10 cellular contexts compared by ENCODE assay signal in the genomic region with DNA sequence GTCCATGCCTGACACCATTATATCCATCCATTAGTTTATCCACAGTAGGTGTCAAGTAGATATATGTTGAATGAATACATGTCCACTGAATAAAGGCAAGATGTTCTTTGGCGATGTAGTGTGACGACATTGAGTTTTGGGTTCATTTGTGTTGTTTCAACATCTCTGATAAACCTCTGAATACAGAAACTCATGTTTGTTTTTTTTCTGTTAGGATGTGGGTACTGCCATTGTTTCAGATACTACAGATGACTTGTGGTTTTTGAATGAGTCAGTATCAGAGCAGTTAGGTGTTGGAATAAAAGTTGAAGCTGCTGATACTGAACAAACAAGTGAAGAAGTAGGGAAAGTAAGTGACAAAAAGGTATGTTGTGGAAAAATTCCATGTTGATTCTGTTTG. TPM values are rescaled to one million over a fixed set of nuclear protein-coding genes. Genes with fewer than 3 reads are reported as not detected.
DNase-seq lines count a peak whose midpoint lies in the region; ATAC-seq and FAIRE-seq lines count a peak whose summit lies in the region.
"Had no signal": no experiment of that assay in that cellular context is flagged by ENCODE, and none has a peak within 500 bp of the region (broad histone marks: within the 10 kb centered on the region; RNA-seq: fewer than 3 reads in every experiment).

No MANE protein-coding gene starts in this region.

- no peak for FAIRE-seq in frontal cortex (lab: Jason Lieb, UNC)

- peaks cover 24 to 56% (median 55%) of the 10 kb centered on the region in 4 donors for H3K4me1 Mint-ChIP-seq in naive thymus-derived CD8-positive, alpha-beta T cell

- peaks cover 0 to 12% (median 0%) of the 10 kb centered on the region in 9 donors for H3K9me3 Mint-ChIP-seq in naive thymus-derived CD8-positive, alpha-beta T cell

- DNase-seq in adipocyte (ENCODE audit: low read depth) (peak; percentile 51), NCI-H446 (lab: John Stamatoyannopoulos, UW) (no peak), frontal cortex (ENCODE audit: low spot score in 2 of 2) (no peak)
- DNase-seq in naive thymus-derived CD8-positive, alpha-beta T cell = peak in 4 of 10 donors; percentile 16 to 69 (median 60)
- no peak for DNase-seq in effector CD8-positive, alpha-beta T cell (lab: John Stamatoyannopoulos, UW)
- no peak for DNase-seq in NK-92 treated with Interleukin-12 subunit alpha and Interleukin-12 subunit beta, amount 100 ng/mL, for 24 hours (lab: John Stamatoyannopoulos, UW)
- DNase-seq: retina; stimulated activated naive CD4-positive, alpha-beta T cell treated with Interleukin-2 at 50 U/mL for 16 hours had no signal

- no peaks in the 10 kb centered on the region for H3K27me3 ChIP-seq in adipocyte (replicated peaks; ENCODE audit: control insufficient read depth, insufficient read depth, low read length)

- peak overlapping the region; percentile 35 to 92 (median 82) for H3K27ac Mint-ChIP-seq in naive thymus-derived CD8-positive, alpha-beta T cell

- H3K4me3 ChIP-seq in adipocyte (ENCODE audit: low read length) = no peak overlapping the region

- ATAC-seq in GM18867 (IDR thresholded peaks at IDR 0.05; ENCODE audit: unreplicated experiment) (peak; percentile 59), HG03460 (IDR thresholded peaks at IDR 0.05; ENCODE audit: unreplicated experiment) (peak; percentile 61)
- peak; percentile 93 to 97 for ATAC-seq in naive thymus-derived CD8-positive, alpha-beta T cell

- H3K9ac ChIP-seq in adipocyte (ENCODE audit: low read length) = no peak overlapping the region

- peak overlapping the region in 9 of 10 donors; percentile 31 to 76 (median 63) for H3K4me3 Mint-ChIP-seq in naive thymus-derived CD8-positive, alpha-beta T cell

- H3K9me3 ChIP-seq in adipocyte (ENCODE audit: control insufficient read depth, low read length) = no peaks in the 10 kb centered on the region

- POLR2A ChIA-PET in naive thymus-derived CD8-positive, alpha-beta T cell (lab: Charles Lee) = interaction anchor here (0.7 to 8.5 kb wide), 7 partner anchors 12 to 38 kb away, joined by 3 to 79 read pairs (median 7); a partner anchor contains a TSS

- H3K36me3 ChIP-seq in adipocyte (ENCODE audit: control insufficient read depth, insufficient read depth, low read length, severe bottlenecking) = peaks cover 93% of the 10 kb centered on the region

- H3K36me3 Mint-ChIP-seq in naive thymus-derived CD8-positive, alpha-beta T cell = peaks cover 44 to 95% (median 72%) of the 10 kb centered on the region in 3 donors

- no peaks in the 10 kb centered on the region for H3K27me3 Mint-ChIP-seq in naive thymus-derived CD8-positive, alpha-beta T cell

- peaks cover 7% of the 10 kb centered on the region for H3K4me1 ChIP-seq in adipocyte (ENCODE audit: control insufficient read depth, insufficient read depth, low read length)

RNA-seq across cellular contexts. Expression of a gene that starts 28.1 kb away (rescaled TPM):
- 100 to 1,000 TPM; 243 to 272 TPM for total RNA-seq in naive thymus-derived CD8-positive, alpha-beta T cell
- 10 to 100 TPM; 10.0 to 23.1 (median 10.7) TPM for polyA plus RNA-seq in naive thymus-derived CD8-positive, alpha-beta T cell
- total RNA-seq in frontal cortex = 46.9 TPM

RNA-seq across cellular contexts. Expression of a gene that starts 49.7 kb away (rescaled TPM):
- 10 to 100 TPM; 39.5 to 40.1 TPM for total RNA-seq in naive thymus-derived CD8-positive, alpha-beta T cell
- 1 to 10 TPM; 1.3 to 2.6 (median 1.8) TPM for polyA plus RNA-seq in naive thymus-derived CD8-positive, alpha-beta T cell
- total RNA-seq in frontal cortex = 24.5 TPM
